In the genomic region with DNA sequence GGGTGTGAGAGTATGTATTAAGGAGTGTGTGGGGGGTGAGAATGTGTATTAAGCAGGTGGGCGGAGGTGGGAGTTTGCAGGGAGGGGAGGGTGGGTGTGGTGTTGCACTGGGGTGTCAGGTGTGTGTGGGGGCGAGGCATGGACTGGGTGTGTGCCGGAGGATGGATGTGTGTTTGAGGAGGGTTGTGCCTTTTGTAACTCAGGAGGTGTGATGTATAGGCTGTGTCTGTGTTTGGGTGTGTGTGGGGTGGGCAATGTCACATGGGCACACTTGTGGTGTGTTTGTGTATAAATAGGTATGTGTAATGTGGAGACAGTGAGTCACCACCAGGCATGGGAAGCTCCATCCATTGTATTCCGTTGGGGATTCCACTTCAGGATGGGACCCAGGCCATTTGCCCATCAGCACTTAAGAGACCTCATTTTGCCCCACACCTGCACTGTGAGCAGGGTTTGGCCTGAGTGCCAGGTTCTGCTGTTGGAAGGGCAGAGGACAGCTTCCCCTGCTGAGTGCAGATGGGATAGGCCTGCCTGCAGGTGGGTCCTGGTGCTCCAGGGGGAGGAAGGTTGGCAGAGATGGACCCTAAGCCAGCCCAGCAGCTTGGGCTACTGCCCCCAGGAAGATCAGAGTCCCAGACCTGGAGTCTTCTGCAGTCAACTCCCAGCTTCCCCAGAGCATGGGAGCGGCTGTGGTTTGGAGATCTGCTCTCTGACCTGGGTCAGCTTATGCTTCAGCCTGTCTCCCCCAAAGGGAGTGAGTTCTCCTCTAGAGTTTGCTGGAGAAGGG, we compare ENCODE assay signal across 8 cellular contexts. TPM values are rescaled to one million over a fixed set of nuclear protein-coding genes. Genes with fewer than 3 reads are reported as not detected.
DNase-seq lines count a peak whose midpoint lies in the region; ATAC-seq and TF ChIP-seq lines count a peak whose summit lies in the region.

No MANE protein-coding gene starts in this region.

- DNase-seq in Daoy (ENCODE audit: low read depth) (peak; percentile 75), RWPE1 (ENCODE audit: low spot score) (peak; percentile 70), foreskin keratinocyte (peak; percentile 51 to 67), prostate gland (ENCODE audit: low spot score) (no peak), germinal center (ENCODE audit: low spot score) (no peak), Kasumi-1 (lab: John Stamatoyannopoulos, UW) (no peak)
- DNase-seq in stimulated activated CD4-positive, alpha-beta T cell treated with anti-CD3 and anti-CD28 coated beads, Interleukin-4, amount 100 ng/mL, for 1 hour: no peak

- H3K27me3 ChIP-seq in foreskin keratinocyte: peaks cover 52% of the 10 kb centered on the region
- H3K27me3 ChIP-seq in prostate gland (replicated peaks; ENCODE audit: insufficient read depth): no peaks in the 10 kb centered on the region

- peaks cover 3% of the 10 kb centered on the region for H3K4me1 ChIP-seq in foreskin keratinocyte
- H3K4me1 ChIP-seq in prostate gland (replicated peaks): peaks cover 2% of the 10 kb centered on the region

- WGBS in prostate gland: 49% methylated on average over 5 of the region's 5 CpGs

- CTCF ChIA-PET in RWPE1 (lab: Yijun Ruan, JAX): interaction anchor here (0.6 to 1.3 kb wide), 5 partner anchors 12 to 593 kb away, joined by 3 to 4 read pairs (median 3); no protein-coding TSS in a partner anchor

- intact Hi-C loops in prostate gland (cut with DNase I): loop anchor here (10.0 kb wide), 1 partner anchor 403 kb away; the partner anchor contains the start of gene SGPL1

- H3K9me3 ChIP-seq in prostate gland: no peaks in the 10 kb centered on the region

- H3K36me3 ChIP-seq in prostate gland: no peaks in the 10 kb centered on the region

- H3K4me3 ChIP-seq in prostate gland: peak overlapping the region; percentile 29 to 31

- TF ChIP-seq CTCF in RWPE1 (conservative IDR thresholded peaks at IDR 0.05; ENCODE audit: low read depth) (no peak), foreskin keratinocyte (conservative IDR thresholded peaks at IDR 0.05) (no peak), prostate gland (IDR thresholded peaks at IDR 0.05) (no peak)

- TF ChIP-seq POLR2A in prostate gland (IDR thresholded peaks at IDR 0.05): peak; percentile 46

- peak overlapping the region; percentile 89 for H3K27ac ChIP-seq in RWPE1
- H3K27ac ChIP-seq in foreskin keratinocyte: no peak overlapping the region
- peak overlapping the region in 1 of 2 donors; percentile 45 for H3K27ac ChIP-seq in prostate gland

- POLR2A ChIA-PET in RWPE1 (lab: Yijun Ruan, JAX; ENCODE audit: low non-redundant PET): interaction anchor here (0.7 to 1.0 kb wide), 2 partner anchors 42 to 602 kb away, joined by 3 to 7 read pairs; no protein-coding TSS in a partner anchor

- ATAC-seq in foreskin keratinocyte: peak; percentile 74
- no peak for ATAC-seq in HG03280 (IDR thresholded peaks at IDR 0.05; ENCODE audit: unreplicated experiment)

RNA-seq across cellular contexts. Expression of gene UNC5B, which starts 5.9 kb away (rescaled TPM):
- 4.0 and 6.0 TPM in 2 replicates for total RNA-seq in Daoy (2014; rRNA removed; shearing (Covaris generic))
- total RNA-seq in foreskin keratinocyte (0.67 and 0.75 TPM in 2 replicates), prostate gland (10 to 100 TPM; 12.8 to 58.4 TPM)
- 0.28 and 0.30 TPM in 2 replicates for polyA plus RNA-seq in foreskin keratinocyte

Comparison
In these comparisons a context has a peak if more than half of its experiments do, and no peak if none do; other contexts are left out.
1. DNase-seq: peak in Daoy (single experiment), RWPE1 (single experiment) and foreskin keratinocyte (2 of 2); none in prostate gland (single experiment), stimulated activated CD4-positive, alpha-beta T cell treated with anti-CD3 and anti-CD28 coated beads, Interleukin-4, amount 100 ng/mL, for 1 hour (single experiment), germinal center (single experiment) and Kasumi-1 (0 of 2).